13 cellular contexts compared by ENCODE assay signal in the genomic region with DNA sequence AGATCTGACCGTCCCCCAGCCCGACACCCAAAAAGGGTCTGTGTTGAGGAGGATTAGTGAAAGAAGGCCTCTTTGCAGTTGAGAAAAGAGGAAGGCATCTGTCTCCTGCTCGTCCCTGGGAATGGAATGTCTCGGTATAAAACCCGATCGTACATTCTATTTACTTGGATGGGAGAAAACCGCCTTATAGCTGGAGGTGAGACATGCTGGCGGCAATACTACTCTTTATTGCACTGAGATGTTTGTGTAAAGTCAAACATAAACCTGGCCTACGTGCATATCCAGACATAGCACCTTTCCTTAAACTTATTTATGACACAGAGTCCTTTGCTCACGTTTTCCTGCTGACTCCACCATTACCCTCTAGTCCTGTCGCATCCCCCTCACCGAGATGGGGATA. TPM values are rescaled to one million over a fixed set of nuclear protein-coding genes. Genes with fewer than 3 reads are reported as not detected.
"Had no signal": no experiment of that assay in that cellular context is flagged by ENCODE, and none has a peak within 500 bp of the region (broad histone marks: within the 10 kb centered on the region; RNA-seq: fewer than 3 reads in every experiment).

No MANE protein-coding gene starts in this region.

- H3K27me3 Mint-ChIP-seq: activated CD4-positive, alpha-beta T cell treated with anti-CD3 and anti-CD28 coated beads, Interleukin-2, amount 10 ng/mL, durations not matched to agents 7 days and 5 days; naive thymus-derived CD4-positive, alpha-beta T cell had no signal

- H3K27ac Mint-ChIP-seq: activated CD4-positive, alpha-beta T cell treated with anti-CD3 and anti-CD28 coated beads, Interleukin-2, amount 10 ng/mL, durations not matched to agents 7 days and 5 days; activated naive CD4-positive, alpha-beta T cell treated with anti-CD3 and anti-CD28 coated beads for 36 hours; activated T-helper 2 cell treated with anti-CD3 and anti-CD28 coated beads, Interferon-gamma antibody, Interleukin-2, Interleukin-4, amounts not matched to agents 10 μg/mL and 5 μg/mL and 100 μg/mL, durations not matched to agents 14 hours and 24 hours and 36 hours had no signal

- H3K4me3 Mint-ChIP-seq: activated CD4-positive, alpha-beta T cell treated with anti-CD3 and anti-CD28 coated beads, Interleukin-2, amount 10 ng/mL, durations not matched to agents 7 days and 5 days; activated naive CD4-positive, alpha-beta T cell treated with anti-CD3 and anti-CD28 coated beads for 36 hours; naive thymus-derived CD4-positive, alpha-beta T cell had no signal

- H3K9me3 ChIP-seq: esophagus muscularis mucosa, left ventricle myocardium inferior, sigmoid colon, spleen, thoracic aorta had no signal

- DNase-seq: activated CD4-positive, alpha-beta T cell treated with anti-CD3 and anti-CD28 coated beads, Interleukin-2, amount 10 ng/mL, durations not matched to agents 7 days and 5 days; activated CD8-positive, alpha-beta memory T cell treated with anti-CD3 and anti-CD28 coated beads for 24 hours; activated naive CD4-positive, alpha-beta T cell treated with anti-CD3 and anti-CD28 coated beads for 36 hours; hypothalamus; kidney; left ventricle myocardium inferior; naive thymus-derived CD4-positive, alpha-beta T cell; sigmoid colon; spleen had no signal

- H3K4me3 ChIP-seq: esophagus muscularis mucosa, left ventricle myocardium inferior, sigmoid colon, spleen, thoracic aorta had no signal

- H3K27ac ChIP-seq: esophagus muscularis mucosa, left ventricle myocardium inferior, sigmoid colon, spleen, thoracic aorta had no signal

- ATAC-seq: naive thymus-derived CD4-positive, alpha-beta T cell had no signal

- H3K9me3 Mint-ChIP-seq: activated CD4-positive, alpha-beta T cell treated with anti-CD3 and anti-CD28 coated beads, Interleukin-2, amount 10 ng/mL, durations not matched to agents 7 days and 5 days; activated naive CD4-positive, alpha-beta T cell treated with anti-CD3 and anti-CD28 coated beads for 36 hours; activated T-helper 2 cell treated with anti-CD3 and anti-CD28 coated beads, Interferon-gamma antibody, Interleukin-2, Interleukin-4, amounts not matched to agents 10 μg/mL and 5 μg/mL and 100 μg/mL, durations not matched to agents 14 hours and 24 hours and 36 hours had no signal

- H3K27me3 ChIP-seq: esophagus muscularis mucosa, sigmoid colon, spleen had no signal

RNA-seq across cellular contexts. Expression of a gene that starts 16.2 kb away (rescaled TPM):
- total RNA-seq: activated T-helper 2 cell treated with anti-CD3 and anti-CD28 coated beads, Interferon-gamma antibody, Interleukin-2, Interleukin-4, amounts not matched to agents 10 μg/mL and 5 μg/mL and 100 μg/mL, durations not matched to agents 14 hours and 24 hours and 36 hours; left ventricle myocardium inferior; T-helper 1 cell treated with Interleukin-12 subunit alpha and Interleukin-12 subunit beta and Interleukin-4 antibody, amounts not matched to agents 30 ng/mL and 1 ng/mL, for 36 hours; thoracic aorta had no signal
